ENCODE assay signal across 8 cellular contexts in genomic region chr5:78984611-78985406, GRCh38. TPM values are rescaled to one million over a fixed set of nuclear protein-coding genes. Genes with fewer than 3 reads are reported as not detected.
DNase-seq lines count a peak whose midpoint lies in the region; ATAC-seq and TF ChIP-seq lines count a peak whose summit lies in the region.

Gene ARSB (minus strand): TSS chr5:78985310. CDS start chr5:78985248, 62 bp downstream.

- H3K36me3 ChIP-seq in right atrium auricular region (no peaks in the 10 kb centered on the region), vagina (no peaks in the 10 kb centered on the region)

- DNase-seq in NCI-H1694 (lab: John Stamatoyannopoulos, UW) (peak; percentile 46), T-helper 2 cell (peak; percentile 51 to 83 (median 64)), right atrium auricular region (ENCODE audit: low spot score) (peak; percentile 80), putamen (ENCODE audit: low spot score) (peak; percentile 90), vagina (ENCODE audit: extremely low spot score in 2 of 2) (no peak)

- H3K27ac ChIP-seq in angular gyrus (ENCODE audit: low read depth, low read length) (peak within 1 kb of the TSS; percentile 91), right atrium auricular region (peak within 1 kb of the TSS; percentile 98), vagina (peak within 1 kb of the TSS; percentile 86)

- peaks cover 0 to 18% of the 10 kb centered on the region in 2 donors for H3K4me1 ChIP-seq in right atrium auricular region
- H3K4me1 ChIP-seq in vagina: peaks cover 17% of the 10 kb centered on the region

- ATAC-seq in HG02884 (IDR thresholded peaks at IDR 0.05; ENCODE audit: unreplicated experiment): peak; percentile 36

- H3K27me3 ChIP-seq in right atrium auricular region (no peaks in the 10 kb centered on the region), vagina (no peaks in the 10 kb centered on the region)

- peak within 1 kb of the TSS; percentile 72 to 91 for H3K4me3 ChIP-seq in right atrium auricular region
- H3K4me3 ChIP-seq in vagina: peak within 1 kb of the TSS; percentile 61 to 78

- intact Hi-C loops in vagina (cut with DNase I): no loop called here

- no peaks in the 10 kb centered on the region for H3K9me3 ChIP-seq in right atrium auricular region
- H3K9me3 ChIP-seq in vagina: no peaks in the 10 kb centered on the region

- TF ChIP-seq POLR2A in GM15510 (IDR thresholded peaks at IDR 0.05; ENCODE audit: borderline replicate concordance, extremely low read depth, insufficient read length) (peak; percentile 75), vagina (IDR thresholded peaks at IDR 0.05) (peak in 1 of 2 donors; percentile 62)

- TF ChIP-seq CTCF in right atrium auricular region (IDR thresholded peaks at IDR 0.05) (peak; percentile 23 to 59), vagina (IDR thresholded peaks at IDR 0.05) (peak in 1 of 3 experiments; percentile 31)

RNA-seq across cellular contexts. Expression of gene ARSB, which starts in this region (rescaled TPM):
- 10 to 100 TPM; 11.5 to 16.4 TPM for total RNA-seq in right atrium auricular region
- 12.3 TPM for total RNA-seq in vagina

Comparison
In these comparisons a context has a peak if more than half of its experiments do, and no peak if none do; other contexts are left out.
1. DNase-seq: peak in NCI-H1694 (single experiment), T-helper 2 cell (5 of 5), right atrium auricular region (single experiment) and putamen (single experiment); none in vagina (0 of 2).
2. Peak in every context shown above with its lines, with median percentiles within 50 percentile points of each other: H3K27ac ChIP-seq.